20 cellular contexts compared by ENCODE assay signal in the genomic region with DNA sequence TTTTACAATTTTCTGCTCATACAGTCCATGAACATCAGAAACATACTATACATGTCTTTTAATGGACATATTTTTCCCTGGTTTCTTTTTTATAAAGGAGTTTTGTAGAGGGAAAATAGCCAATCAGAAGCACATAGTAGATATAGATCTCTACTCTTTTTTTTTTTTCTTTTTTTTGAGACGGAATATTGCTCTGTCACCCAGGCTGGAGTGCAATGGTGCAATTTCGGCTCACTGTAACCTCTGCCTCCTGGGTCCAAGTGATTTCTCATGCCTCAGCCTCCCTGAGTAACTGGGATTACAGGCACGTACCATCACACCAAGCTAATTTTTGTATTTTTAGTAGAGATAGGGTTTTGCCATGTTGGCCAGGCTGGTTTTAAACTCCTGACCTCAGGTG.
DNase-seq lines count a peak whose midpoint lies in the region; ATAC-seq and TF ChIP-seq lines count a peak whose summit lies in the region.
"Had no signal": no experiment of that assay in that cellular context is flagged by ENCODE, and none has a peak within 500 bp of the region (broad histone marks: within the 10 kb centered on the region; RNA-seq: fewer than 3 reads in every experiment).

No MANE protein-coding gene starts in this region.

- CTCF ChIA-PET in activated CD8-positive, alpha-beta T cell treated with anti-CD3 and anti-CD28 coated beads for 36 hours (lab: Charles Lee): interaction anchor here (0.6 to 3.2 kb wide), 4 partner anchors 10 to 52 kb away, joined by 3 to 13 read pairs (median 6); no protein-coding TSS in a partner anchor
- CTCF ChIA-PET in activated CD8-positive, alpha-beta T cell treated with anti-CD3 and anti-CD28 coated beads, Interleukin-2, amount 10 ng/mL, durations not matched to agents 7 days and 5 days (lab: Charles Lee): interaction anchor here (1.1 kb wide), 1 partner anchor 36 kb away, joined by 4 read pairs; no protein-coding TSS in a partner anchor
- CTCF ChIA-PET in CD4-positive, alpha-beta T cell (lab: Charles Lee): interaction anchor here (1.0 kb wide), 1 partner anchor 281 kb away, joined by 3 read pairs; no protein-coding TSS in a partner anchor

- intact Hi-C loops in activated CD8-positive, alpha-beta T cell treated with anti-CD3 and anti-CD28 coated beads for 36 hours (cut with micrococcal nuclease): loop anchor here (5.0 kb wide), 1 partner anchor 47 kb away; no protein-coding TSS in a partner anchor
- intact Hi-C loops in CD4-positive, alpha-beta T cell (cut with DNase I, micrococcal nuclease): loop anchor here in 1 of 2 experiments (5.0 kb wide), 1 partner anchor 33 kb away; no protein-coding TSS in a partner anchor

- POLR2A ChIA-PET in activated CD8-positive, alpha-beta T cell treated with anti-CD3 and anti-CD28 coated beads for 36 hours (lab: Charles Lee): interaction anchor here (1.0 to 1.3 kb wide), 2 partner anchors 28 to 49 kb away, joined by 3 read pairs; no protein-coding TSS in a partner anchor
- POLR2A ChIA-PET in activated CD8-positive, alpha-beta T cell treated with anti-CD3 and anti-CD28 coated beads, Interleukin-2, amount 10 ng/mL, durations not matched to agents 7 days and 5 days (lab: Charles Lee): no interaction called here
- POLR2A ChIA-PET in CD4-positive, alpha-beta T cell (lab: Charles Lee): interaction anchor here (0.6 kb wide), 1 partner anchor 867 kb away, joined by 3 read pairs; no protein-coding TSS in a partner anchor

- H3K27me3 Mint-ChIP-seq in activated CD8-positive, alpha-beta T cell treated with anti-CD3 and anti-CD28 coated beads for 36 hours: no peaks in the 10 kb centered on the region
- H3K27me3 Mint-ChIP-seq in activated CD8-positive, alpha-beta T cell treated with anti-CD3 and anti-CD28 coated beads, Interleukin-2, amount 10 ng/mL, durations not matched to agents 7 days and 5 days (ENCODE audit: low read depth): no peaks in the 10 kb centered on the region
- no peaks in the 10 kb centered on the region for H3K27me3 Mint-ChIP-seq in CD4-positive, alpha-beta T cell
- H3K27me3 Mint-ChIP-seq in T-helper 17 cell: no peaks in the 10 kb centered on the region

- no peak for ATAC-seq in activated CD8-positive, alpha-beta T cell treated with anti-CD3 and anti-CD28 coated beads for 36 hours
- no peak for ATAC-seq in activated CD8-positive, alpha-beta T cell treated with anti-CD3 and anti-CD28 coated beads, Interleukin-2, amount 10 ng/mL, durations not matched to agents 7 days and 5 days
- ATAC-seq in CD4-positive, alpha-beta T cell (ENCODE audit: poor library complexity): no peak
- ATAC-seq in T-helper 17 cell: no peak
- ATAC-seq: CD8-positive, alpha-beta T cell had no signal

- H3K27me3 ChIP-seq in CD4-positive, alpha-beta T cell (ENCODE audit: control insufficient read depth, insufficient read depth, low read length): no peaks in the 10 kb centered on the region

- no peaks in the 10 kb centered on the region for H3K9me3 ChIP-seq in CD4-positive, alpha-beta T cell (ENCODE audit: control insufficient read depth, low read length)
- no peaks in the 10 kb centered on the region for H3K9me3 ChIP-seq in T-helper 17 cell (ENCODE audit: control insufficient read depth, low read length, poor library complexity, severe bottlenecking)
- H3K9me3 ChIP-seq: HAP-1 had no signal

- in situ Hi-C loops in GM13977 (cut with MboI; ENCODE audit: low pct_unique_long_range_greater_than_20kb, low sequenced_read_pairs, unreplicated experiment): no loop called here

- H3K36me3 Mint-ChIP-seq in activated CD8-positive, alpha-beta T cell treated with anti-CD3 and anti-CD28 coated beads for 36 hours (ENCODE audit: low read depth): peaks cover 11% of the 10 kb centered on the region
- H3K36me3 Mint-ChIP-seq in activated CD8-positive, alpha-beta T cell treated with anti-CD3 and anti-CD28 coated beads, Interleukin-2, amount 10 ng/mL, durations not matched to agents 7 days and 5 days (ENCODE audit: low read depth): peaks cover 3% of the 10 kb centered on the region
- H3K36me3 Mint-ChIP-seq in CD4-positive, alpha-beta T cell (ENCODE audit: low read depth): peaks cover 9% of the 10 kb centered on the region
- H3K36me3 Mint-ChIP-seq in T-helper 17 cell (ENCODE audit: low read depth): no peaks in the 10 kb centered on the region

- H3K4me1 Mint-ChIP-seq in activated CD8-positive, alpha-beta T cell treated with anti-CD3 and anti-CD28 coated beads for 36 hours (ENCODE audit: low read depth): peaks cover 68% of the 10 kb centered on the region
- H3K4me1 Mint-ChIP-seq in activated CD8-positive, alpha-beta T cell treated with anti-CD3 and anti-CD28 coated beads, Interleukin-2, amount 10 ng/mL, durations not matched to agents 7 days and 5 days (ENCODE audit: low read depth): peaks cover 11% of the 10 kb centered on the region
- peaks cover 96% of the 10 kb centered on the region for H3K4me1 Mint-ChIP-seq in CD4-positive, alpha-beta T cell (ENCODE audit: low read depth)
- H3K4me1 Mint-ChIP-seq in T-helper 17 cell: peaks cover 71% of the 10 kb centered on the region

- H3K27ac Mint-ChIP-seq in activated CD8-positive, alpha-beta T cell treated with anti-CD3 and anti-CD28 coated beads for 36 hours: peak overlapping the region; percentile 23
- H3K27ac Mint-ChIP-seq in activated CD8-positive, alpha-beta T cell treated with anti-CD3 and anti-CD28 coated beads, Interleukin-2, amount 10 ng/mL, durations not matched to agents 7 days and 5 days: no peak overlapping the region
- peak overlapping the region; percentile 84 for H3K27ac Mint-ChIP-seq in CD4-positive, alpha-beta T cell
- H3K27ac Mint-ChIP-seq in T-helper 17 cell: peak overlapping the region; percentile 78

- no peak for DNase-seq in activated CD8-positive, alpha-beta T cell treated with anti-CD3 and anti-CD28 coated beads for 36 hours
- DNase-seq in activated CD8-positive, alpha-beta T cell treated with anti-CD3 and anti-CD28 coated beads, Interleukin-2, amount 10 ng/mL, durations not matched to agents 7 days and 5 days: no peak
- no peak for DNase-seq in CD4-positive, alpha-beta T cell
- DNase-seq in T-helper 17 cell: no peak
- DNase-seq in epithelial cell of prostate (ENCODE audit: low read depth, low spot score): no peak
- DNase-seq in GM13977 (ENCODE audit: low spot score): no peak
- no peak for DNase-seq in retina
- DNase-seq: Calu3; CD8-positive, alpha-beta T cell; DMS53; EL; NCI-H1105 treated with DMSO at 0.1 percent for 48 hours; NCI-H1694; NCI-H2081 treated with DMSO at 0.1 percent for 48 hours; NCI-H446 treated with DMSO at 0.1 percent for 48 hours; NCI-H748 treated with DMSO at 0.1 percent for 48 hours; NK-92 treated with Interleukin-12 subunit alpha and Interleukin-12 subunit beta, amount 100 ng/mL, for 24 hours; Right ventricle myocardium superior had no signal

- H3K4me3 Mint-ChIP-seq in activated CD8-positive, alpha-beta T cell treated with anti-CD3 and anti-CD28 coated beads for 36 hours: no peak overlapping the region
- H3K4me3 Mint-ChIP-seq in activated CD8-positive, alpha-beta T cell treated with anti-CD3 and anti-CD28 coated beads, Interleukin-2, amount 10 ng/mL, durations not matched to agents 7 days and 5 days: no peak overlapping the region
- H3K4me3 Mint-ChIP-seq in CD4-positive, alpha-beta T cell: no peak overlapping the region
- H3K4me3 Mint-ChIP-seq in T-helper 17 cell: no peak overlapping the region
- H3K4me3 Mint-ChIP-seq: CD8-positive, alpha-beta T cell had no signal

- no peaks in the 10 kb centered on the region for H3K9me3 Mint-ChIP-seq in activated CD8-positive, alpha-beta T cell treated with anti-CD3 and anti-CD28 coated beads for 36 hours
- H3K9me3 Mint-ChIP-seq in activated CD8-positive, alpha-beta T cell treated with anti-CD3 and anti-CD28 coated beads, Interleukin-2, amount 10 ng/mL, durations not matched to agents 7 days and 5 days (ENCODE audit: insufficient read depth): no peaks in the 10 kb centered on the region
- H3K9me3 Mint-ChIP-seq in CD4-positive, alpha-beta T cell: no peaks in the 10 kb centered on the region
- H3K9me3 Mint-ChIP-seq: CD8-positive, alpha-beta T cell had no signal

- no peak overlapping the region for H3K27ac ChIP-seq in CD4-positive, alpha-beta T cell (ENCODE audit: low read depth, low read length)
- H3K27ac ChIP-seq in epithelial cell of prostate: peak overlapping the region; percentile 36
- H3K27ac ChIP-seq: GM23248 had no signal

- TF ChIP-seq CTCF in activated CD8-positive, alpha-beta T cell treated with anti-CD3 and anti-CD28 coated beads for 36 hours (IDR thresholded peaks at IDR 0.05): no peak
- TF ChIP-seq CTCF in CD4-positive, alpha-beta T cell (IDR thresholded peaks at IDR 0.05): no peak
- no peak for TF ChIP-seq CTCF in GM13977 (IDR thresholded peaks at IDR 0.05; ENCODE audit: extremely low read depth, insufficient read depth, missing control alignments)
